In the genomic region with DNA sequence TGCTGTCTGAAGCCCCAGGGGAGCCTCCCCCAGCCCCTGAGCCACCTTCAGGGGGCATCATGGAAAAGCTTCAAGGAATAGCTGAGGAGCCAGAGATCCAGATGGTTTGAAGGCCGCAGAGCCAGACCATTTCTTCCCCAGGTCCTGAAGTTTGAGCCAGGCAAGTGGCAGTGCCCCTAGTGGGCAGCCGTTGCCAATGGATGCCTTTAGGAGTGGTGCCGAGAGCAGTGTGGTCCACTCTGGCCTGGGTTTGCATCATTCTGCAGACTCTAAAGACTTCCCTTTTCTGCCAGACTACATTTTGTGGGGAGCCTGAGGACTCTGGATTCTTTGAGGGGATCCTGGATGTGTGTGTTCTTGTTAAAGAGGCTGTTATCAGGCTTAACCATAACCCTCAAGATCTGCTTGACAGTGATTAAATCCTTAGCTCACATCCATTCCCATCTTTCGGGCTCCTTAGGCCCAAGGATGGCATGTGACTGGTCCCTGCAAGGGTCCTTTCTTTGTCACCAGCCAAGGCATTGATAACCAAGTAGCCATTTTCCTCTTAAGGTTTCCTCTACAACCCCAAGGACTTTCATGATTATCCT, we compare ENCODE assay signal across 9 cellular contexts. TPM values are rescaled to one million over a fixed set of nuclear protein-coding genes. Genes with fewer than 3 reads are reported as not detected.
DNase-seq lines count a peak whose midpoint lies in the region; TF ChIP-seq lines count a peak whose summit lies in the region.
"Had no signal": no experiment of that assay in that cellular context is flagged by ENCODE, and none has a peak within 500 bp of the region (broad histone marks: within the 10 kb centered on the region; RNA-seq: fewer than 3 reads in every experiment).

No MANE protein-coding gene starts in this region.

- POLR2A ChIA-PET in CD4-positive, alpha-beta memory T cell (lab: Charles Lee; ENCODE audit: partially characterized antibody): interaction anchor here (0.8 kb wide), 1 partner anchor 40 kb away, joined by 3 read pairs; no protein-coding TSS in a partner anchor

- no peak overlapping the region for H3K4me3 Mint-ChIP-seq in brain
- no peak overlapping the region for H3K4me3 Mint-ChIP-seq in activated naive CD4-positive, alpha-beta T cell treated with anti-CD3 and anti-CD28 coated beads, Interleukin-2, amount 10 ng/mL, durations not matched to agents 7 days and 5 days
- no peak overlapping the region for H3K4me3 Mint-ChIP-seq in CD4-positive, alpha-beta memory T cell
- H3K4me3 Mint-ChIP-seq: activated CD4-positive, alpha-beta memory T cell treated with anti-CD3 and anti-CD28 coated beads for 36 hours had no signal

- H3K4me2 ChIP-seq in Karpas-422 (ENCODE audit: low read depth, low read length, poor library complexity, severe bottlenecking): no peak overlapping the region

- H3K36me3 ChIP-seq in Karpas-422 (ENCODE audit: insufficient read depth, low read length) (no peaks in the 10 kb centered on the region), SJCRH30 (peaks cover 7% of the 10 kb centered on the region)
- peaks cover 43% of the 10 kb centered on the region for H3K36me3 ChIP-seq in CD4-positive, alpha-beta memory T cell (ENCODE audit: insufficient read depth, low read length)

- H3K36me3 Mint-ChIP-seq in brain: peaks cover 50% of the 10 kb centered on the region
- peaks cover 32% of the 10 kb centered on the region for H3K36me3 Mint-ChIP-seq in activated naive CD4-positive, alpha-beta T cell treated with anti-CD3 and anti-CD28 coated beads, Interleukin-2, amount 10 ng/mL, durations not matched to agents 7 days and 5 days
- peaks cover 40 to 45% of the 10 kb centered on the region in 2 donors for H3K36me3 Mint-ChIP-seq in CD4-positive, alpha-beta memory T cell

- no peaks in the 10 kb centered on the region for H3K9me2 ChIP-seq in Karpas-422 (replicated peaks; ENCODE audit: insufficient read depth, low read length)

- no peaks in the 10 kb centered on the region for H4K20me1 ChIP-seq in Karpas-422 (ENCODE audit: insufficient read depth, low read depth, low read length)

- no peak overlapping the region for H2AFZ ChIP-seq in Karpas-422 (ENCODE audit: low read length)

- DNase-seq in Karpas-422: peak; percentile 44
- peak; percentile 24 to 29 for DNase-seq in lung microvascular endothelial cell (ENCODE audit: low read depth in 2 of 2)
- no peak for DNase-seq in inferior parietal cortex (ENCODE audit: extremely low spot score)
- DNase-seq in SJCRH30: no peak
- DNase-seq in activated naive CD4-positive, alpha-beta T cell treated with anti-CD3 and anti-CD28 coated beads, Interleukin-2, amount 10 ng/mL, durations not matched to agents 7 days and 5 days: no peak
- no peak for DNase-seq in CD4-positive, alpha-beta memory T cell
- DNase-seq: activated CD4-positive, alpha-beta memory T cell treated with anti-CD3 and anti-CD28 coated beads for 36 hours had no signal

- H3K27ac Mint-ChIP-seq in brain: peak overlapping the region in 1 of 5 experiments; percentile 56
- H3K27ac Mint-ChIP-seq in activated naive CD4-positive, alpha-beta T cell treated with anti-CD3 and anti-CD28 coated beads, Interleukin-2, amount 10 ng/mL, durations not matched to agents 7 days and 5 days: no peak overlapping the region
- no peak overlapping the region for H3K27ac Mint-ChIP-seq in CD4-positive, alpha-beta memory T cell
- H3K27ac Mint-ChIP-seq: activated CD4-positive, alpha-beta memory T cell treated with anti-CD3 and anti-CD28 coated beads for 36 hours had no signal

- H3K4me1 ChIP-seq in Karpas-422 (ENCODE audit: low read length) (no peaks in the 10 kb centered on the region), SJCRH30 (no peaks in the 10 kb centered on the region)
- no peaks in the 10 kb centered on the region for H3K4me1 ChIP-seq in CD4-positive, alpha-beta memory T cell (ENCODE audit: insufficient read depth, low read length)

- H3K27me3 Mint-ChIP-seq in brain: peaks cover 15% of the 10 kb centered on the region
- peaks cover 23% of the 10 kb centered on the region for H3K27me3 Mint-ChIP-seq in activated naive CD4-positive, alpha-beta T cell treated with anti-CD3 and anti-CD28 coated beads, Interleukin-2, amount 10 ng/mL, durations not matched to agents 7 days and 5 days
- H3K27me3 Mint-ChIP-seq in CD4-positive, alpha-beta memory T cell: peaks cover 4 to 6% of the 10 kb centered on the region in 2 donors
- H3K27me3 Mint-ChIP-seq: activated CD4-positive, alpha-beta memory T cell treated with anti-CD3 and anti-CD28 coated beads for 36 hours had no signal

- H3K9me3 ChIP-seq in Karpas-422 (ENCODE audit: low read length) (no peaks in the 10 kb centered on the region), SJCRH30 (replicated peaks) (no peaks in the 10 kb centered on the region)
- H3K9me3 ChIP-seq in CD4-positive, alpha-beta memory T cell (ENCODE audit: control insufficient read depth in 1 of 2, low read length in 2 of 2): no peaks in the 10 kb centered on the region

- no peak overlapping the region for H3K4me3 ChIP-seq in Karpas-422 (ENCODE audit: low read length)
- H3K4me3 ChIP-seq in SJCRH30: no peak overlapping the region
- no peak overlapping the region for H3K4me3 ChIP-seq in CD4-positive, alpha-beta memory T cell (ENCODE audit: low read length in 2 of 2)

- H3K79me2 ChIP-seq in Karpas-422 (ENCODE audit: low read length): no peaks in the 10 kb centered on the region

- no peaks in the 10 kb centered on the region for H3K4me1 Mint-ChIP-seq in brain
- no peaks in the 10 kb centered on the region for H3K4me1 Mint-ChIP-seq in activated naive CD4-positive, alpha-beta T cell treated with anti-CD3 and anti-CD28 coated beads, Interleukin-2, amount 10 ng/mL, durations not matched to agents 7 days and 5 days
- no peaks in the 10 kb centered on the region for H3K4me1 Mint-ChIP-seq in CD4-positive, alpha-beta memory T cell

- peaks cover 0 to 3% (median 0%) of the 10 kb centered on the region in 5 experiments for H3K9me3 Mint-ChIP-seq in brain
- no peaks in the 10 kb centered on the region for H3K9me3 Mint-ChIP-seq in activated naive CD4-positive, alpha-beta T cell treated with anti-CD3 and anti-CD28 coated beads, Interleukin-2, amount 10 ng/mL, durations not matched to agents 7 days and 5 days
- no peaks in the 10 kb centered on the region for H3K9me3 Mint-ChIP-seq in CD4-positive, alpha-beta memory T cell
- H3K9me3 Mint-ChIP-seq: activated CD4-positive, alpha-beta memory T cell treated with anti-CD3 and anti-CD28 coated beads for 36 hours had no signal

- no peak overlapping the region for H3K27ac ChIP-seq in C4-2B
- H3K27ac ChIP-seq in Karpas-422 (ENCODE audit: low read length): no peak overlapping the region
- H3K27ac ChIP-seq in SJCRH30: no peak overlapping the region
- no peak overlapping the region for H3K27ac ChIP-seq in CD4-positive, alpha-beta memory T cell (ENCODE audit: low read depth, low read length)

- intact Hi-C loops in CD4-positive, alpha-beta memory T cell (cut with micrococcal nuclease): no loop called here

- CTCF ChIA-PET in activated naive CD4-positive, alpha-beta T cell treated with anti-CD3 and anti-CD28 coated beads, Interleukin-2, amount 10 ng/mL, durations not matched to agents 7 days and 5 days (lab: Charles Lee): interaction anchor here (1.3 to 2.8 kb wide), 3 partner anchors 9 to 20 kb away, joined by 4 to 7 read pairs (median 4); no protein-coding TSS in a partner anchor
- CTCF ChIA-PET in CD4-positive, alpha-beta memory T cell (lab: Charles Lee; ENCODE audit: partially characterized antibody): interaction anchor here (0.6 to 1.6 kb wide), 7 partner anchors 9 to 64 kb away, joined by 3 to 4 read pairs (median 3); partner anchors contain the start of gene HINFP

- H3K27me3 ChIP-seq in Karpas-422 (ENCODE audit: low read length) (no peaks in the 10 kb centered on the region), SJCRH30 (no peaks in the 10 kb centered on the region)
- no peaks in the 10 kb centered on the region for H3K27me3 ChIP-seq in CD4-positive, alpha-beta memory T cell (ENCODE audit: insufficient read depth, low read length)

- TF ChIP-seq CTCF in C4-2B (conservative IDR thresholded peaks at IDR 0.05): peak; percentile 78
- TF ChIP-seq CTCF in brain (conservative IDR thresholded peaks at IDR 0.05): peak; percentile 35 to 44

- no peak overlapping the region for H3K9ac ChIP-seq in Karpas-422 (ENCODE audit: low read length)

RNA-seq across cellular contexts. Expression of gene HINFP, which starts 13.1 kb away (rescaled TPM):
- 16.3 and 22.4 TPM in 2 replicates for total RNA-seq in Karpas-422 (2014; rRNA removed; shearing (Covaris generic); ENCODE audit: low replicate concordance)
- 28.0 TPM for polyA plus RNA-seq in brain (ENCODE audit: insufficient read depth, low read depth, low replicate concordance)
- total RNA-seq in lung microvascular endothelial cell: 9.4 and 11.7 TPM in 2 replicates
- 14.4 and 15.2 TPM in 2 replicates for total RNA-seq in SJCRH30 (2014; rRNA removed; shearing (Covaris generic))
- total RNA-seq in CD4-positive, alpha-beta memory T cell: 10 to 100 TPM; 70.8 to 75.3 TPM
- 10 to 100 TPM in 1 of 2 donors, 1 to 10 TPM in 1; 9.3 to 16.0 TPM for polyA plus RNA-seq in CD4-positive, alpha-beta memory T cell

RNA-seq across cellular contexts. Expression of gene ABCG4, which starts 14.4 kb away (rescaled TPM):
- total RNA-seq in Karpas-422 (2014; rRNA removed; shearing (Covaris generic); ENCODE audit: low replicate concordance): not detected in 2 replicates
- polyA plus RNA-seq in brain (ENCODE audit: insufficient read depth, low read depth, low replicate concordance): 2.2 TPM
- total RNA-seq in lung microvascular endothelial cell: 0.22 TPM in 1 of 2 replicates, not detected in the other
- 0.08 TPM in 1 of 2 replicates, not detected in the other for total RNA-seq in SJCRH30 (2014; rRNA removed; shearing (Covaris generic))
- under 1 TPM in 1 of 2 experiments, not detected in 1; 0.09 TPM for total RNA-seq in CD4-positive, alpha-beta memory T cell
- polyA plus RNA-seq in CD4-positive, alpha-beta memory T cell: not detected
- total RNA-seq: activated CD4-positive, alpha-beta memory T cell treated with anti-CD3 and anti-CD28 coated beads for 36 hours had no signal

RNA-seq across cellular contexts. Expression of gene C2CD2L, which starts 27.3 kb away (rescaled TPM):
- 10.1 and 11.9 TPM in 2 replicates for total RNA-seq in Karpas-422 (2014; rRNA removed; shearing (Covaris generic); ENCODE audit: low replicate concordance)
- 48.0 TPM for polyA plus RNA-seq in brain (ENCODE audit: insufficient read depth, low read depth, low replicate concordance)
- total RNA-seq in lung microvascular endothelial cell: 1.7 and 2.8 TPM in 2 replicates
- 4.1 and 4.8 TPM in 2 replicates for total RNA-seq in SJCRH30 (2014; rRNA removed; shearing (Covaris generic))
- 10 to 100 TPM; 35.2 to 37.5 TPM for total RNA-seq in CD4-positive, alpha-beta memory T cell
- polyA plus RNA-seq in CD4-positive, alpha-beta memory T cell: 10 to 100 TPM in 1 of 2 donors, 1 to 10 TPM in 1; 2.6 to 13.3 TPM

RNA-seq across cellular contexts. Expression of gene DPAGT1, which starts 32.8 kb away (rescaled TPM):
- 10.0 and 27.3 TPM in 2 replicates for total RNA-seq in Karpas-422 (2014; rRNA removed; shearing (Covaris generic); ENCODE audit: low replicate concordance)
- 43.8 TPM for polyA plus RNA-seq in brain (ENCODE audit: insufficient read depth, low read depth, low replicate concordance)
- 10.7 and 16.3 TPM in 2 replicates for total RNA-seq in lung microvascular endothelial cell
- total RNA-seq in SJCRH30 (2014; rRNA removed; shearing (Covaris generic)): 23.7 and 24.0 TPM in 2 replicates
- total RNA-seq in CD4-positive, alpha-beta memory T cell: 10 to 100 TPM; 52.0 to 52.3 TPM
- polyA plus RNA-seq in CD4-positive, alpha-beta memory T cell: 10 to 100 TPM; 32.9 to 52.3 TPM

RNA-seq across cellular contexts. Expression of gene NLRX1, which starts 34.0 kb away (rescaled TPM):
- total RNA-seq in Karpas-422 (2014; rRNA removed; shearing (Covaris generic); ENCODE audit: low replicate concordance): 2.7 and 7.5 TPM in 2 replicates
- polyA plus RNA-seq in brain (ENCODE audit: insufficient read depth, low read depth, low replicate concordance): 11.1 TPM
- 9.8 and 11.1 TPM in 2 replicates for total RNA-seq in lung microvascular endothelial cell
- 0.24 and 0.25 TPM in 2 replicates for total RNA-seq in SJCRH30 (2014; rRNA removed; shearing (Covaris generic))
- total RNA-seq in CD4-positive, alpha-beta memory T cell: 1 to 10 TPM; 8.8 to 9.2 TPM
- 1 to 10 TPM; 5.5 to 7.4 TPM for polyA plus RNA-seq in CD4-positive, alpha-beta memory T cell

Comparison
In these comparisons a context has a peak if more than half of its experiments do, and no peak if none do; other contexts are left out.
1. DNase-seq: peak in Karpas-422 (single experiment) and lung microvascular endothelial cell (2 of 2); none in inferior parietal cortex (single experiment), SJCRH30 (0 of 2), activated naive CD4-positive, alpha-beta T cell treated with anti-CD3 and anti-CD28 coated beads, Interleukin-2, amount 10 ng/mL, durations not matched to agents 7 days and 5 days (single experiment) and CD4-positive, alpha-beta memory T cell (0 of 5).